In genomic region chr1:33281554-33282303, GRCh38 we compare ENCODE assay signal across 19 cellular contexts. TPM values are rescaled to one million over a fixed set of nuclear protein-coding genes. Genes with fewer than 3 reads are reported as not detected.
DNase-seq lines count a peak whose midpoint lies in the region; ATAC-seq and TF ChIP-seq lines count a peak whose summit lies in the region.
"Had no signal": no experiment of that assay in that cellular context is flagged by ENCODE, and none has a peak within 500 bp of the region (broad histone marks: within the 10 kb centered on the region; RNA-seq: fewer than 3 reads in every experiment).

No MANE protein-coding gene starts in this region.

- H3K4me3 ChIP-seq in osteoblast (ENCODE audit: insufficient read depth, low read length) = no peak overlapping the region
- H3K4me3 ChIP-seq: BLaER1 treated with 17β-estradiol and CSF1 and Interleukin-3, amounts not matched to agents 10 nM and 100 nM had no signal

- no peaks in the 10 kb centered on the region for H3K9me3 Mint-ChIP-seq in stimulated activated naive CD8-positive, alpha-beta T cell treated with anti-CD3 and anti-CD28 coated beads, Interleukin-15, amount 100 ng/mL, for 72 hours
- H3K9me3 Mint-ChIP-seq in glutamatergic neuron (ENCODE audit: unreplicated experiment) = peaks cover 3% of the 10 kb centered on the region
- H3K9me3 Mint-ChIP-seq: CD8-positive, alpha-beta T cell had no signal

- no peaks in the 10 kb centered on the region for H3K27me3 ChIP-seq in osteoblast (ENCODE audit: insufficient read depth, low read length)
- H3K27me3 ChIP-seq: BLaER1 treated with 17β-estradiol and CSF1 and Interleukin-3, amounts not matched to agents 10 nM and 100 nM had no signal

- H3K4me2 ChIP-seq in osteoblast (ENCODE audit: insufficient read depth, low read length) = no peak overlapping the region
- H3K4me2 ChIP-seq: BLaER1 treated with 17β-estradiol and CSF1 and Interleukin-3, amounts not matched to agents 10 nM and 100 nM had no signal

- H3K36me3 ChIP-seq in osteoblast (ENCODE audit: insufficient read depth, low read length) = peaks cover 38% of the 10 kb centered on the region

- no peaks in the 10 kb centered on the region for H3K9me3 ChIP-seq in osteoblast (ENCODE audit: low read depth, low read length)
- H3K9me3 ChIP-seq: BLaER1 treated with 17β-estradiol and CSF1 and Interleukin-3, amounts not matched to agents 10 nM and 100 nM had no signal

- ATAC-seq in stimulated activated naive CD8-positive, alpha-beta T cell treated with anti-CD3 and anti-CD28 coated beads, Interleukin-15, Interleukin-2, amounts not matched to agents 100 U/mL and 50 U/mL, for 24 hours = peak; percentile 9
- ATAC-seq in stimulated activated naive CD8-positive, alpha-beta T cell treated with anti-CD3 and anti-CD28 coated beads, Interleukin-15, amount 100 ng/mL, for 72 hours = no peak
- ATAC-seq in HG03135 (IDR thresholded peaks at IDR 0.05; ENCODE audit: unreplicated experiment) = no peak
- no peak for ATAC-seq in GM18867 (IDR thresholded peaks at IDR 0.05; ENCODE audit: unreplicated experiment)
- ATAC-seq in GM21360 (IDR thresholded peaks at IDR 0.05; ENCODE audit: unreplicated experiment) = no peak
- ATAC-seq: CD8-positive, alpha-beta T cell had no signal

- H3K4me1 Mint-ChIP-seq in stimulated activated naive CD8-positive, alpha-beta T cell treated with anti-CD3 and anti-CD28 coated beads, Interleukin-15, amount 100 ng/mL, for 72 hours = no peaks in the 10 kb centered on the region
- H3K4me1 Mint-ChIP-seq in glutamatergic neuron (ENCODE audit: low read depth, unreplicated experiment) = no peaks in the 10 kb centered on the region

- no peak overlapping the region for H3K27ac Mint-ChIP-seq in stimulated activated naive CD8-positive, alpha-beta T cell treated with anti-CD3 and anti-CD28 coated beads, Interleukin-15, amount 100 ng/mL, for 72 hours
- H3K27ac Mint-ChIP-seq in glutamatergic neuron (ENCODE audit: unreplicated experiment) = peak overlapping the region; percentile 50
- H3K27ac Mint-ChIP-seq: CD8-positive, alpha-beta T cell had no signal

- no peak for DNase-seq in stimulated activated naive CD8-positive, alpha-beta T cell treated with anti-CD3 and anti-CD28 coated beads, Interleukin-15, Interleukin-2, amounts not matched to agents 100 U/mL and 50 U/mL, for 24 hours
- DNase-seq in stimulated activated naive CD8-positive, alpha-beta T cell treated with anti-CD3 and anti-CD28 coated beads, Interleukin-15, amount 100 ng/mL, for 72 hours = no peak
- DNase-seq in glutamatergic neuron (no peak), osteoblast (ENCODE audit: insufficient read length, low spot score, missing footprints) (peak; percentile 38), NCI-H1930 (lab: John Stamatoyannopoulos, UW) (no peak)
- DNase-seq: Calu3; CD8-positive, alpha-beta T cell; DMS79; H7; NCI-H1105; NCI-H748 treated with DMSO at 0.1 percent for 48 hours; NK-92 treated with Interleukin-12 subunit alpha and Interleukin-12 subunit beta, amount 100 ng/mL, for 24 hours; Right ventricle myocardium superior had no signal

- H3K79me2 ChIP-seq in osteoblast (ENCODE audit: insufficient read depth, low read length) = no peaks in the 10 kb centered on the region

- no peaks in the 10 kb centered on the region for H4K20me1 ChIP-seq in osteoblast (ENCODE audit: insufficient read depth, low read length)

- H3K4me3 Mint-ChIP-seq in stimulated activated naive CD8-positive, alpha-beta T cell treated with anti-CD3 and anti-CD28 coated beads, Interleukin-15, amount 100 ng/mL, for 72 hours = no peak overlapping the region
- no peak overlapping the region for H3K4me3 Mint-ChIP-seq in glutamatergic neuron (ENCODE audit: unreplicated experiment)
- H3K4me3 Mint-ChIP-seq: CD8-positive, alpha-beta T cell had no signal

- no peaks in the 10 kb centered on the region for H3K4me1 ChIP-seq in osteoblast (ENCODE audit: insufficient read depth, low read length)

- no peak for TF ChIP-seq CTCF in glutamatergic neuron (IDR thresholded peaks at IDR 0.05; ENCODE audit: partially characterized antibody, unreplicated experiment)
- TF ChIP-seq CTCF in osteoblast (IDR thresholded peaks at IDR 0.05; ENCODE audit: extremely low read depth, low read depth, low read length) = no peak

- H3K27ac ChIP-seq in osteoblast (ENCODE audit: low read depth, low read length) = no peak overlapping the region
- H3K27ac ChIP-seq: BLaER1 treated with 17β-estradiol and CSF1 and Interleukin-3, amounts not matched to agents 10 nM and 100 nM; HL-60 had no signal

- no peaks in the 10 kb centered on the region for H3K27me3 Mint-ChIP-seq in stimulated activated naive CD8-positive, alpha-beta T cell treated with anti-CD3 and anti-CD28 coated beads, Interleukin-15, amount 100 ng/mL, for 72 hours
- peaks cover under 1% of the 10 kb centered on the region for H3K27me3 Mint-ChIP-seq in glutamatergic neuron (ENCODE audit: unreplicated experiment)

- H2AFZ ChIP-seq in osteoblast (ENCODE audit: low read length) = no peak overlapping the region

- peaks cover 11% of the 10 kb centered on the region for H3K36me3 Mint-ChIP-seq in glutamatergic neuron (ENCODE audit: unreplicated experiment)

RNA-seq across cellular contexts. Expression of gene ZNF362, which starts 25.4 kb away (rescaled TPM):
- total RNA-seq in glutamatergic neuron (ENCODE audit: unreplicated experiment) = 69.8 TPM
- 13.4 and 18.9 TPM in 2 replicates for total RNA-seq in osteoblast

RNA-seq across cellular contexts. Expression of gene A3GALT2, which starts 39.2 kb away (rescaled TPM):
- 0.71 TPM for total RNA-seq in glutamatergic neuron (ENCODE audit: unreplicated experiment)
- total RNA-seq in osteoblast = under 0.01 TPM in 1 of 2 replicates, not detected in the other
- total RNA-seq: Calu3; CD8-positive, alpha-beta T cell; H7; NCI-H460; Right ventricle myocardium superior had no signal
